In the genomic region with DNA sequence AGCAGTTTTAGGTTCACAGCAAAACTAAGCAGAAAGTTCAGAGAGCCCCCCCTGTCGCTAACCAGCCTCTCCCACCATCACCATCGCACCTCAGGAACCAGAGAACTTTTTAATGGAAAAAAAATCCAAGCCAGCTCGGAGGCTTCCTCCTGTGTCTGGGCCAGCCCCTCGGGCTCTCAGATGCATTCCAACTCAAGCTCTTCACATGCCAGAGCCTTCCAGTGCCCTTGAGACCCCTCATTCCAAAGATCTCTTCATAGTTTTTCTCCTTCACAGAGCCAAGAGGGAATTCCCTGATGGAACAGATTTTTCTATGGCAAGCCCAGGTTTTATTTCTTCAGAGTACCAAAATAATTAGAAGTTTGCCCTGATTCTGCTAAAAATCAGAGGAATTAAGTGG, we compare ENCODE assay signal across 24 cellular contexts.
"Had no signal": no experiment of that assay in that cellular context is flagged by ENCODE, and none has a peak within 500 bp of the region (broad histone marks: within the 10 kb centered on the region; RNA-seq: fewer than 3 reads in every experiment).

No MANE protein-coding gene starts in this region.

- H3K27me3 Mint-ChIP-seq: activated naive CD8-positive, alpha-beta T cell treated with anti-CD3 and anti-CD28 coated beads for 36 hours; dendritic cell treated with granulocyte-macrophage colony-stimulating factor and Interleukin-4, amounts not matched to agents 40 ng/mL and 50 ng/mL, for 4 days had no signal

- DNase-seq: activated CD4-positive, alpha-beta memory T cell treated with anti-CD3 and anti-CD28 coated beads for 36 hours; activated CD4-positive, alpha-beta T cell treated with anti-CD3 and anti-CD28 coated beads, Interleukin-2, amount 10 ng/mL, durations not matched to agents 24 days and 14 days; activated CD4-positive, CD25-positive, alpha-beta regulatory T cell treated with anti-CD3 and anti-CD28 coated beads, Interleukin-2, amount 50 U/mL, for 72 hours; activated CD8-positive, alpha-beta memory T cell treated with anti-CD3 and anti-CD28 coated beads, Interleukin-2, amount 50 U/mL, for 4 hours; activated effector memory CD4-positive, alpha-beta T cell treated with anti-CD3 and anti-CD28 coated beads, Interleukin-2, amount 50 U/mL, for 16 hours; activated naive CD4-positive, alpha-beta T cell treated with anti-CD3 and anti-CD28 coated beads for 36 hours; activated naive CD8-positive, alpha-beta T cell treated with anti-CD3 and anti-CD28 coated beads for 36 hours; activated T-cell treated with anti-CD3 and anti-CD28 coated beads, Interleukin-2, amount 50 U/mL, for 1 hour; central memory CD4-positive, alpha-beta T cell; endodermal cell; foreskin keratinocyte; heart left ventricle; kidney glomerular epithelial cell; naive B cell; nucleus accumbens; spleen; stimulated activated naive CD4-positive, alpha-beta T cell treated with Interleukin-2 at 50 U/mL for 16 hours; T-helper 1 cell had no signal

- H3K27me3 ChIP-seq: foreskin keratinocyte, heart left ventricle, right atrium auricular region had no signal

- H3K9me3 ChIP-seq: esophagus muscularis mucosa, heart left ventricle, right atrium auricular region, spleen had no signal

- H3K4me3 ChIP-seq: esophagus muscularis mucosa, heart left ventricle, lung, right atrium auricular region, spleen had no signal

- H3K27ac ChIP-seq: foreskin keratinocyte, heart left ventricle, right atrium auricular region, spleen, VCaP had no signal

- H3K4me1 Mint-ChIP-seq: activated CD4-positive, alpha-beta T cell treated with anti-CD3 and anti-CD28 coated beads, Interleukin-2, amount 10 ng/mL, durations not matched to agents 24 days and 14 days; activated naive CD8-positive, alpha-beta T cell treated with anti-CD3 and anti-CD28 coated beads for 36 hours; endodermal cell; naive B cell had no signal

- H3K27ac Mint-ChIP-seq: activated CD4-positive, alpha-beta memory T cell treated with anti-CD3 and anti-CD28 coated beads for 36 hours; activated CD4-positive, alpha-beta T cell treated with anti-CD3 and anti-CD28 coated beads, Interleukin-2, amount 10 ng/mL, durations not matched to agents 24 days and 14 days; activated naive CD4-positive, alpha-beta T cell treated with anti-CD3 and anti-CD28 coated beads for 36 hours; activated naive CD8-positive, alpha-beta T cell treated with anti-CD3 and anti-CD28 coated beads for 36 hours; activated T-helper 1 cell treated with anti-CD3 and anti-CD28 coated beads, Interleukin-12 subunit alpha, Interleukin-12 subunit beta, Interleukin-2, Interleukin-4 antibody, amounts not matched to agents 30 ng/mL and 10 ng/mL and 1 ng/mL, durations not matched to agents 14 hours and 24 hours and 36 hours; dendritic cell treated with granulocyte-macrophage colony-stimulating factor and Interleukin-4, amounts not matched to agents 40 ng/mL and 50 ng/mL, for 4 days; endodermal cell had no signal

- H3K4me1 ChIP-seq: foreskin keratinocyte, heart left ventricle, right atrium auricular region, spleen had no signal

- ATAC-seq: heart left ventricle had no signal

- H3K4me3 Mint-ChIP-seq: activated CD4-positive, alpha-beta memory T cell treated with anti-CD3 and anti-CD28 coated beads for 36 hours; activated CD4-positive, alpha-beta T cell treated with anti-CD3 and anti-CD28 coated beads, Interleukin-2, amount 10 ng/mL, durations not matched to agents 24 days and 14 days; activated naive CD4-positive, alpha-beta T cell treated with anti-CD3 and anti-CD28 coated beads for 36 hours; activated naive CD8-positive, alpha-beta T cell treated with anti-CD3 and anti-CD28 coated beads for 36 hours; activated T-helper 1 cell treated with anti-CD3 and anti-CD28 coated beads, Interleukin-12 subunit alpha, Interleukin-12 subunit beta, Interleukin-2, Interleukin-4 antibody, amounts not matched to agents 30 ng/mL and 10 ng/mL and 1 ng/mL, durations not matched to agents 14 hours and 24 hours and 36 hours; dendritic cell treated with granulocyte-macrophage colony-stimulating factor and Interleukin-4, amounts not matched to agents 40 ng/mL and 50 ng/mL, for 4 days; endodermal cell; naive B cell had no signal

- H3K36me3 Mint-ChIP-seq: activated CD4-positive, alpha-beta memory T cell treated with anti-CD3 and anti-CD28 coated beads for 36 hours; activated naive CD8-positive, alpha-beta T cell treated with anti-CD3 and anti-CD28 coated beads for 36 hours; naive B cell had no signal
